ENCODE assay signal across 24 cellular contexts in the genomic region with DNA sequence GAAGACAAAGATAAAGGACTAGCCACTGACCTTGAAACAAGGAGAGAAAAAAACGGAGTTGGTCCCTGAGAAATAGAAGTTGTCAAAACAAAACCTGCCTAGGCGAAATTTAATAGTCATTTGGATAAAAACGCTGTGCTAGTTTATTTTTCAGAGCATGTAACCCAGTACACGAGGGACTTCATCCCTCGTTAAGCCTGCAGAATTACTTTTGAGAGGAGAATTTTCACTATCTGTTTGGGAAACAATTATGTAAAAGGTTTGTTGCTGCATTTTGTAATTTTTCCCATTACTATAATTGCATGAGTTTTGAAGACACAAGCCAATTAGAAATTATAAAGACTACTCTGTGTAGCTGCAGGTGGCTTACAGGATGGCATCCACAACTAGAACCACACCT.
"Had no signal": no experiment of that assay in that cellular context is flagged by ENCODE, and none has a peak within 500 bp of the region (broad histone marks: within the 10 kb centered on the region; RNA-seq: fewer than 3 reads in every experiment).

No MANE protein-coding gene starts in this region.

- H3K27ac ChIP-seq: ascending aorta, breast epithelium, cardiac muscle cell, colonic mucosa, epithelial cell of prostate, esophagus squamous epithelium, gastroesophageal sphincter, WERI-Rb-1 had no signal

- H3K4me1 ChIP-seq: ascending aorta, breast epithelium, colonic mucosa, esophagus squamous epithelium, gastroesophageal sphincter had no signal

- H3K27me3 ChIP-seq: ascending aorta, breast epithelium, cardiac muscle cell, colonic mucosa had no signal

- H3K36me3 ChIP-seq: ascending aorta, breast epithelium, cardiac muscle cell, colonic mucosa, esophagus squamous epithelium, gastroesophageal sphincter, WERI-Rb-1 had no signal

- H3K9me3 ChIP-seq: colonic mucosa had no signal

- H3K4me3 ChIP-seq: ascending aorta, breast epithelium, cardiac muscle cell, colonic mucosa, esophagus squamous epithelium, gastroesophageal sphincter had no signal

- DNase-seq: activated B cell treated with CpG ODN at 0.5 μM for 24 hours; activated CD4-positive, alpha-beta T cell treated with anti-CD3 and anti-CD28 coated beads for 48 hours; activated CD4-positive, alpha-beta T cell treated with anti-CD3 and anti-CD28 coated beads, Interleukin-2, amount 50 U/mL, for 1 hour; activated CD4-positive, alpha-beta T cell treated with anti-CD3 and anti-CD28 coated beads, Interleukin-2, amount 50 U/mL, for 48 hours; activated CD8-positive, alpha-beta memory T cell treated with anti-CD3 and anti-CD28 coated beads for 24 hours; activated CD8-positive, alpha-beta T cell treated with anti-CD3 and anti-CD28 coated beads for 36 hours; activated effector memory CD4-positive, alpha-beta T cell treated with anti-CD3 and anti-CD28 coated beads, Interleukin-2, amount 50 U/mL, for 16 hours; activated naive CD4-positive, alpha-beta T cell treated with anti-CD3 and anti-CD28 coated beads for 36 hours; activated naive CD8-positive, alpha-beta T cell treated with anti-CD3 and anti-CD28 coated beads, Interleukin-2, amount 10 ng/mL, durations not matched to agents 7 days and 5 days; activated T-cell treated with anti-CD3 and anti-CD28 coated beads, Interleukin-2, amount 50 U/mL, for 4 hours; central memory CD4-positive, alpha-beta T cell; cerebellar nuclear complex; colonic mucosa; effector CD8-positive, alpha-beta T cell; esophagus squamous epithelium; foreskin melanocyte; T-helper 17 cell; T1000; WERI-Rb-1 had no signal
